ENCODE assay signal across 23 cellular contexts in genomic region chr11:64102005-64102738, GRCh38.
DNase-seq lines count a peak whose midpoint lies in the region; ATAC-seq and TF ChIP-seq lines count a peak whose summit lies in the region.
"Had no signal": no experiment of that assay in that cellular context is flagged by ENCODE, and none has a peak within 500 bp of the region (broad histone marks: within the 10 kb centered on the region; RNA-seq: fewer than 3 reads in every experiment).

No MANE protein-coding gene starts in this region.

- no peak overlapping the region for H2BK15ac ChIP-seq in neuronal stem cell (ENCODE audit: low read length)

- H3K27ac ChIP-seq in cingulate gyrus (ENCODE audit: low read depth, low read length) (peak overlapping the region; percentile 91), neuronal stem cell (replicated peaks; ENCODE audit: low read length) (no peak overlapping the region), left lung (no peak overlapping the region)
- H3K27ac ChIP-seq: HL-60, pancreas had no signal

- H3K4ac ChIP-seq in neuronal stem cell (ENCODE audit: low read length), result no peak overlapping the region

- peak overlapping the region; percentile 65 for H2AK5ac ChIP-seq in neuronal stem cell (ENCODE audit: low read depth, low read length)

- no CpG with 5 or more reads among the region's 15 CpGs for WGBS in neuronal stem cell (ENCODE audit: extremely low coverage in 2 of 2, insufficient read length in 2 of 2, insufficient replicate concordance in 1 of 2), 2 donors

- H4K8ac ChIP-seq in neuronal stem cell (ENCODE audit: low read depth, low read length), result no peak overlapping the region

- no peaks in the 10 kb centered on the region for H3K79me1 ChIP-seq in neuronal stem cell (ENCODE audit: low read depth, low read length)

- H2AFZ ChIP-seq in neuronal stem cell (ENCODE audit: low read length), result no peak overlapping the region

- no peak for TF ChIP-seq CTCF in left lung (IDR thresholded peaks at IDR 0.05)

- no peak overlapping the region for H3K4me3 ChIP-seq in neuronal stem cell (ENCODE audit: low read length in 2 of 2)
- H3K4me3 ChIP-seq in left lung, result no peak overlapping the region
- H3K4me3 ChIP-seq: lung, pancreas had no signal

- H3K27me3 ChIP-seq in neuronal stem cell (ENCODE audit: control insufficient read depth in 3 of 3, insufficient read depth in 3 of 3, low read depth in 1 of 3, low read length in 3 of 3) (no peaks in the 10 kb centered on the region), left lung (no peaks in the 10 kb centered on the region)
- H3K27me3 ChIP-seq: pancreas had no signal

- H3K4me1 ChIP-seq in neuronal stem cell (ENCODE audit: control insufficient read depth in 2 of 2, insufficient read depth in 1 of 2, low read depth in 1 of 2, low read length in 2 of 2) (peaks cover 28 to 45% of the 10 kb centered on the region in 2 donors), left lung (peaks cover 0 to under 1% of the 10 kb centered on the region in 2 donors)
- H3K4me1 ChIP-seq: pancreas had no signal

- intact Hi-C loops in left lung (cut with DNase I), result no loop called here

- no peak overlapping the region for H3K23ac ChIP-seq in neuronal stem cell (ENCODE audit: low read depth, low read length, poor library complexity)

- H2BK12ac ChIP-seq in neuronal stem cell (ENCODE audit: low read length), result peak overlapping the region; percentile 73

- H3K36me3 ChIP-seq in neuronal stem cell (replicated peaks in 1 of 2; ENCODE audit: control insufficient read depth in 2 of 2, insufficient read depth in 2 of 2, low read length in 2 of 2) (no peaks in the 10 kb centered on the region), left lung (no peaks in the 10 kb centered on the region)
- H3K36me3 ChIP-seq: pancreas had no signal

- no peak overlapping the region for H3K14ac ChIP-seq in neuronal stem cell (ENCODE audit: low read length)

- DNase-seq in AG08395 (ENCODE audit: low spot score) (peak; percentile 68), NCI-H128 (lab: John Stamatoyannopoulos, UW; ENCODE audit: unreplicated experiment) (peak; percentile 60), neuronal stem cell (ENCODE audit: low spot score) (no peak), NCI-H446 (lab: John Stamatoyannopoulos, UW) (no peak), left lung (no peak)
- DNase-seq: activated CD4-positive, alpha-beta memory T cell treated with anti-CD3 and anti-CD28 coated beads, Interleukin-2, amount 10 ng/mL, durations not matched to agents 7 days and 5 days; activated naive CD8-positive, alpha-beta T cell treated with anti-CD3 and anti-CD28 coated beads for 36 hours; activated T-cell treated with anti-CD3 and anti-CD28 coated beads, Interleukin-2, amount 50 U/mL, for 4 hours; CD8-positive, alpha-beta T cell; dermis blood vessel endothelial cell; erythroblast; immature natural killer cell; NCI-H187 treated with DMSO at 0.1 percent for 48 hours; NCI-H69; pancreas; Right ventricle myocardium superior; stimulated activated CD8-positive, alpha-beta memory T cell treated with anti-CD3 and anti-CD28 coated beads, Interleukin-4, amount 100 ng/mL, for 48 hours had no signal

- H3K18ac ChIP-seq in neuronal stem cell (ENCODE audit: low read length), result peak overlapping the region; percentile 77

- H2BK120ac ChIP-seq in neuronal stem cell (ENCODE audit: low read depth, low read length), result peak overlapping the region; percentile 25

- H4K91ac ChIP-seq in neuronal stem cell (ENCODE audit: low read depth, low read length, poor library complexity), result peak overlapping the region; percentile 28

- no peak overlapping the region for H3K9ac ChIP-seq in neuronal stem cell (ENCODE audit: low read depth, low read length, poor library complexity)

- no peak overlapping the region for H3K4me2 ChIP-seq in neuronal stem cell (ENCODE audit: insufficient read depth, low read length, poor library complexity, severe bottlenecking)

- ATAC-seq in HG03354 (IDR thresholded peaks at IDR 0.05; ENCODE audit: poor library complexity, severe bottlenecking, unreplicated experiment) (no peak), HG03432 (IDR thresholded peaks at IDR 0.05; ENCODE audit: unreplicated experiment) (no peak), left lung (no peak)
- ATAC-seq: activated T-cell treated with anti-CD3 and anti-CD28 coated beads, Interleukin-2, amount 50 U/mL, for 4 hours; CD8-positive, alpha-beta T cell; pancreas; WTC11 had no signal

- peak overlapping the region; percentile 55 for H2BK5ac ChIP-seq in neuronal stem cell (ENCODE audit: low read length)

- H3K9me3 ChIP-seq in neuronal stem cell (replicated peaks in 1 of 2; ENCODE audit: control insufficient read depth in 2 of 2, insufficient read depth in 1 of 2, low read depth in 1 of 2, low read length in 2 of 2), result no peaks in the 10 kb centered on the region
- no peaks in the 10 kb centered on the region for H3K9me3 ChIP-seq in left lung
- H3K9me3 ChIP-seq: pancreas had no signal

Comparison
In these comparisons a context has a peak if more than half of its experiments do, and no peak if none do; other contexts are left out.
1. DNase-seq: peak in AG08395 (single experiment) and NCI-H128 (single experiment); none in neuronal stem cell (single experiment), NCI-H446 (0 of 2) and left lung (0 of 2).